8 cellular contexts compared by ENCODE assay signal in the genomic region with DNA sequence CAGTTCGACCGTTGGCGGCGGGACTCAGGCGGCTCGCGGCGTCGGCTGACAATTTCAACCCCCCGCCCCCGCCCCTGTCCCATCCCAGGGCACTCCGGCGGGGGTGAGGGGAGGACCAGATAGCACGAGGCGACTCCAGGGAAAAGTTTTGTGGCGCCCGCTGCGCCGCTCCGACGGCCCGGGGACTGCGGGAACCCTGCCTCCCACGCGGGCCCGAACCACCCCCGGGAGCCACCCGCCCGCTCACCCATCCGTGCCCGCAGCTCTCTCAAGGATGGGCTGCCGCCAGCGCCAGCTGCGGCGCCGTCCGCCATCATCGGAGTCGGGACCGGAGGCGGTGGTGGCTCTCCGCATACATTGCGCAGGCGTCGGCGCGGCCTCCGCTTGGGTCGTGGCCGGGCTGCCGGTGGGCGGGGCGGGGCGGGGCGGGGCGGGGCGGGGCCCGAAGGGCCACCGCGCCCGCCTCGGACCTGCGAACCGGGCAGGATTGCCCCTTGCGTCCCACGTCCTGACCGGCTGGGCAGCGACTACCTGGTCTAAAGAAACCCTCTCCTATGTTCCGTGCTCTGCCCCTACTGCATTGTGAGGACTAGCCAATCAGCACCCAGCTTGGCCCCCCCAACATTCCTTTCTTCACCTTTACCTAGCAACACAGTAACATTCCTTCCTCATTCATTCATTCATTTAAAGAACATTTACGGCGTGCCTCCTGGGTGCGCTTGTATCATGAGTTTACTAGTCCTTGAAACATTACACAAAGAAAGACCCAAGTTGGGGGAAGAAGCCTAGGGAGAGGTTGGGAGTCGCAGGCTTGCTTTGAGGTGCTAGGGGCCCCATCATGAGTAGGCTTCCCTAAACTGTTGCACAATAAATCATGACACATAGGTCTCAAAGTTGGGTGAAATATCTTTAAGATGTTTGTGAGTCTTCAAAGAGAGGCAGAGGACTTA. TPM values are rescaled to one million over a fixed set of nuclear protein-coding genes. Genes with fewer than 3 reads are reported as not detected.
DNase-seq lines count a peak whose midpoint lies in the region; ATAC-seq and TF ChIP-seq lines count a peak whose summit lies in the region.

A gene with protein sequence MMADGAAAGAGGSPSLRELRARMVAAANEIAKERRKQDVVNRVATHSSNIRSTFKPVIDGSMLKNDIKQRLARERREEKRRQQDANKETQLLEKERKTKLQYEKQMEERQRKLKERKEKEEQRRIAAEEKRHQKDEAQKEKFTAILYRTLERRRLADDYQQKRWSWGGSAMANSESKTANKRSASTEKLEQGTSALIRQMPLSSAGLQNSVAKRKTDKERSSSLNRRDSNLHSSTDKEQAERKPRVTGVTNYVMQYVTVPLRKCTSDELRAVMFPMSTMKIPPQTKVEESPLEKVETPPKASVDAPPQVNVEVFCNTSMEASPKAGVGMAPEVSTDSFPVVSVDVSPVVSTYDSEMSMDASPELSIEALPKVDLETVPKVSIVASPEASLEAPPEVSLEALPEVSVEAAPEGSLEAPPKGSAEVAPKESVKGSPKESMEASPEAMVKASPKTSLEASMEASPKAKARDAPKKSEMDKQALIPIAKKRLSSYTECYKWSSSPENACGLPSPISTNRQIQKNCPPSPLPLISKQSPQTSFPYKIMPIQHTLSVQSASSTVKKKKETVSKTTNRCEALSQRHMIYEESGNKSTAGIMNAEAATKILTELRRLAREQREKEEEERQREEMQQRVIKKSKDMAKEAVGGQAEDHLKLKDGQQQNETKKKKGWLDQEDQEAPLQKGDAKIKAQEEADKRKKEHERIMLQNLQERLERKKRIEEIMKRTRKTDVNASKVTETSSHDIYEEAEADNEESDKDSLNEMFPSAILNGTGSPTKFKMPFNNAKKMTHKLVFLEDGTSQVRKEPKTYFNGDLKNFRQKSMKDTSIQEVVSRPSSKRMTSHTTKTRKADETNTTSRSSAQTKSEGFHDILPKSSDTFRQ (minus strand): TSS at position 359 of the 950 bp plus-strand sequence. CDS start 42 bp downstream, at position 317.

- no peaks in the 10 kb centered on the region for H3K36me3 Mint-ChIP-seq in activated naive CD4-positive, alpha-beta T cell treated with anti-CD3 and anti-CD28 coated beads, Interleukin-2, amount 10 ng/mL, durations not matched to agents 7 days and 5 days

- ATAC-seq in GM19455 (IDR thresholded peaks at IDR 0.05; ENCODE audit: unreplicated experiment) (peak; percentile 78), upper lobe of right lung (peak; percentile 98)

- H3K4me3 ChIP-seq in SJSA1 (peak within 1 kb of the TSS; percentile 90), upper lobe of right lung (peak within 1 kb of the TSS; percentile 66)

- CTCF ChIA-PET in activated naive CD4-positive, alpha-beta T cell treated with anti-CD3 and anti-CD28 coated beads, Interleukin-2, amount 10 ng/mL, durations not matched to agents 7 days and 5 days (lab: Charles Lee): no interaction called here

- peak; percentile 13 for DNase-seq in COR-L47 (lab: John Stamatoyannopoulos, UW)
- peak; percentile 70 for DNase-seq in HK-2 (ENCODE audit: unreplicated experiment)
- DNase-seq in SJSA1 (ENCODE audit: low read depth in 1 of 2, low spot score in 2 of 2): peak; percentile 60 to 64
- DNase-seq in activated naive CD4-positive, alpha-beta T cell treated with anti-CD3 and anti-CD28 coated beads, Interleukin-2, amount 10 ng/mL, durations not matched to agents 7 days and 5 days: peak; percentile 76
- peak in 41 of 42 donors; percentile 12 to 81 (median 54) for DNase-seq in head of caudate nucleus
- DNase-seq in posterior cingulate gyrus: peak; percentile 16 to 91 (median 43)
- peak; percentile 81 for DNase-seq in upper lobe of right lung

- H3K27me3 Mint-ChIP-seq in activated naive CD4-positive, alpha-beta T cell treated with anti-CD3 and anti-CD28 coated beads, Interleukin-2, amount 10 ng/mL, durations not matched to agents 7 days and 5 days: no peaks in the 10 kb centered on the region

- H3K27me3 ChIP-seq in SJSA1 (replicated peaks) (no peaks in the 10 kb centered on the region), upper lobe of right lung (no peaks in the 10 kb centered on the region)

- intact Hi-C loops in head of caudate nucleus (cut with DNase I) (no loop called here), posterior cingulate gyrus (cut with DNase I) (no loop called here), upper lobe of right lung (cut with DNase I) (no loop called here)

- peak within 1 kb of the TSS; percentile 80 for H3K27ac Mint-ChIP-seq in activated naive CD4-positive, alpha-beta T cell treated with anti-CD3 and anti-CD28 coated beads, Interleukin-2, amount 10 ng/mL, durations not matched to agents 7 days and 5 days

- H3K9me3 ChIP-seq in SJSA1 (replicated peaks): no peaks in the 10 kb centered on the region
- no peaks in the 10 kb centered on the region for H3K9me3 ChIP-seq in upper lobe of right lung

- H3K4me1 Mint-ChIP-seq in activated naive CD4-positive, alpha-beta T cell treated with anti-CD3 and anti-CD28 coated beads, Interleukin-2, amount 10 ng/mL, durations not matched to agents 7 days and 5 days: peaks cover 15% of the 10 kb centered on the region

- no peak for TF ChIP-seq CTCF in upper lobe of right lung (IDR thresholded peaks at IDR 0.05)

- peaks cover 5% of the 10 kb centered on the region; the same call in 1 of the 2 replicates for H3K36me3 ChIP-seq in SJSA1
- H3K36me3 ChIP-seq in upper lobe of right lung: no peaks in the 10 kb centered on the region

- peaks cover 17% of the 10 kb centered on the region for H3K4me1 ChIP-seq in SJSA1 (replicated peaks)
- H3K4me1 ChIP-seq in upper lobe of right lung: no peaks in the 10 kb centered on the region

- H3K27ac ChIP-seq in SJSA1 (peak within 1 kb of the TSS; percentile 79), upper lobe of right lung (peak within 1 kb of the TSS; percentile 73)

- peak within 1 kb of the TSS; percentile 87 for H3K4me3 Mint-ChIP-seq in activated naive CD4-positive, alpha-beta T cell treated with anti-CD3 and anti-CD28 coated beads, Interleukin-2, amount 10 ng/mL, durations not matched to agents 7 days and 5 days

- no peaks in the 10 kb centered on the region for H3K9me3 Mint-ChIP-seq in activated naive CD4-positive, alpha-beta T cell treated with anti-CD3 and anti-CD28 coated beads, Interleukin-2, amount 10 ng/mL, durations not matched to agents 7 days and 5 days

RNA-seq across cellular contexts. Expression of the gene that starts here (rescaled TPM):
- total RNA-seq in SJSA1 (2014; rRNA removed; shearing (Covaris generic)): 22.1 and 27.5 TPM in 2 replicates
- 7.9 TPM for total RNA-seq in upper lobe of right lung

Comparison
In these comparisons a context has a peak if more than half of its experiments do, and no peak if none do; other contexts are left out.
1. Peak in every context shown above with its lines: DNase-seq, ATAC-seq, H3K4me3 ChIP-seq and H3K27ac ChIP-seq.
2. DNase-seq: peak in every context shown above with its lines; median percentile 81 in upper lobe of right lung; 76 in activated naive CD4-positive, alpha-beta T cell treated with anti-CD3 and anti-CD28 coated beads, Interleukin-2, amount 10 ng/mL, durations not matched to agents 7 days and 5 days; 70 in HK-2; 62 in SJSA1; 54 in head of caudate nucleus; 43 in posterior cingulate gyrus; 13 in COR-L47.